In the genomic region with DNA sequence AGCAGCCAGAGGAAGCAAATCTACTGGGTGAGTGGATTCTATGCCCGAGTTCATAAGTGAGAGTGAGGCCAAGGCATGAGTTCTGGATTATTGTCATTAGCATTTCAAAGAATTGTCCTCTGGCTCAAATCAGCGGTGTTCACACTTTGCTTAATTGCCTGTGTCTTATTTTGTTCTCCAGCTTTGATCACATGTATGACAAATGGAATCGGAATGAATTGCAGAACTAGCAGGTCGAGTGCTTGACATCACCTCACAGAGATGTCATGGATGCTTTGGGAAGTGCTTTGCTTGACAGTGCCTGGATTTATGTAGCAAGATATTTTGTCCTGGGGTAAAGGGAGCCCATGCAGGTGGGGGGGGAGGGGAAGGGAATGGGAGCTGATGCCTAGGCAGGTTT, we compare ENCODE assay signal across 16 cellular contexts.
A peak's percentile ranks its signal among the peaks of the same experiment; 100 is the strongest.
DNase-seq lines count a peak whose midpoint lies in the region; ATAC-seq and TF ChIP-seq lines count a peak whose summit lies in the region.
"Had no signal": no experiment of that assay in that cellular context is flagged by ENCODE, and none has a peak within 500 bp of the region (broad histone marks: within the 10 kb centered on the region; RNA-seq: fewer than 3 reads in every experiment).

No MANE protein-coding gene starts in this region.

- no peak overlapping the region for H4K8ac ChIP-seq in mesendoderm (ENCODE audit: low read depth, low read length)

- peaks cover 2% of the 10 kb centered on the region for H3K79me1 ChIP-seq in mesendoderm (ENCODE audit: low read length)

- H3K9me2 ChIP-seq in GM23338 (ENCODE audit: insufficient read depth), result peaks cover 4% of the 10 kb centered on the region; the same call in 1 of the 2 replicates

- H3K27ac Mint-ChIP-seq in GM23338, result no peak overlapping the region
- H3K27ac Mint-ChIP-seq: CD4-positive, CD25-positive, alpha-beta regulatory T cell had no signal

- no peak overlapping the region for H3K56ac ChIP-seq in mesendoderm (ENCODE audit: low read length)

- H3K27ac ChIP-seq in GM23338 (ENCODE audit: low read depth) (0 out of 2 replicates have a peak overlapping the region, but pooled peaks have one; percentile 39), mesendoderm (ENCODE audit: low read depth, low read length) (no peak overlapping the region)
- H3K27ac ChIP-seq: 22Rv1; BLaER1 treated with 17β-estradiol and CSF1 and Interleukin-3, amounts not matched to agents 10 nM and 100 nM had no signal

- H3K23ac ChIP-seq in mesendoderm (ENCODE audit: low read length), result no peak overlapping the region

- no CpG with 5 or more reads among the region's 4 CpGs for WGBS in mesendoderm (ENCODE audit: extremely low coverage, insufficient coverage, low lambda C conversion rate)

- H3K4me2 ChIP-seq in GM23338 (no peak overlapping the region), mesendoderm (ENCODE audit: low read length) (no peak overlapping the region)
- H3K4me2 ChIP-seq: BLaER1 treated with 17β-estradiol and CSF1 and Interleukin-3, amounts not matched to agents 10 nM and 100 nM had no signal

- H3K36me3 Mint-ChIP-seq in GM23338 (ENCODE audit: low read depth), result no peaks in the 10 kb centered on the region; the same call in 2 of the 3 replicates
- H3K36me3 Mint-ChIP-seq: CD4-positive, CD25-positive, alpha-beta regulatory T cell had no signal

- H3K18ac ChIP-seq in mesendoderm (ENCODE audit: low read length), result no peak overlapping the region

- TF ChIP-seq CTCF in GM23338 (conservative IDR thresholded peaks at IDR 0.05; ENCODE audit: low read depth in 2 of 2) (no peak), epithelial cell of proximal tubule (conservative IDR thresholded peaks at IDR 0.05; ENCODE audit: low read depth, low read length) (no peak), GM10248 (IDR thresholded peaks at IDR 0.05; ENCODE audit: control extremely low read depth, extremely low read depth, low read depth, missing control alignments) (no peak)

- H3K27me3 ChIP-seq in GM23338 (ENCODE audit: insufficient read depth) (no peaks in the 10 kb centered on the region), mesendoderm (ENCODE audit: insufficient read depth, low read length, poor library complexity) (no peaks in the 10 kb centered on the region)
- H3K27me3 ChIP-seq: BLaER1 treated with 17β-estradiol and CSF1 and Interleukin-3, amounts not matched to agents 10 nM and 100 nM had no signal

- no peaks in the 10 kb centered on the region; the same call in 2 of the 3 replicates for H3K9me3 Mint-ChIP-seq in GM23338

- H3K4me3 Mint-ChIP-seq in GM23338, result no peak overlapping the region
- H3K4me3 Mint-ChIP-seq: CD4-positive, CD25-positive, alpha-beta regulatory T cell had no signal

- no peak overlapping the region for H3K4ac ChIP-seq in mesendoderm (ENCODE audit: low read depth, low read length)

- H3K4me3 ChIP-seq in GM23338 (no peak overlapping the region), epithelial cell of proximal tubule (ENCODE audit: low read depth, low read length) (no peak overlapping the region), mesendoderm (ENCODE audit: low read length) (no peak overlapping the region)
- H3K4me3 ChIP-seq: BLaER1 treated with 17β-estradiol and CSF1 and Interleukin-3, amounts not matched to agents 10 nM and 100 nM had no signal

- H4K5ac ChIP-seq in mesendoderm (ENCODE audit: low read length), result no peak overlapping the region

- H3K4me1 Mint-ChIP-seq in GM23338, result peaks cover 16% of the 10 kb centered on the region
- H3K4me1 Mint-ChIP-seq: CD4-positive, CD25-positive, alpha-beta regulatory T cell had no signal

- no peak overlapping the region for H2AFZ ChIP-seq in GM23338

- no peak overlapping the region for H3K9ac ChIP-seq in mesendoderm (ENCODE audit: low read length)
- H3K9ac ChIP-seq: BLaER1 treated with 17β-estradiol and CSF1 and Interleukin-3, amounts not matched to agents 10 nM and 100 nM had no signal

- no peaks in the 10 kb centered on the region; the same call in 1 of the 2 replicates for H3K79me2 ChIP-seq in GM23338 (replicated peaks; ENCODE audit: insufficient read depth)
- no peaks in the 10 kb centered on the region for H3K79me2 ChIP-seq in mesendoderm (ENCODE audit: control insufficient read depth, insufficient read depth, low read length)

- no peak overlapping the region for H2BK15ac ChIP-seq in mesendoderm (replicated peaks; ENCODE audit: low read depth)

- H3K4me1 ChIP-seq in GM23338 (ENCODE audit: insufficient read depth) (peaks cover 10% of the 10 kb centered on the region), mesendoderm (ENCODE audit: control insufficient read depth, low read depth, low read length) (peaks cover 2% of the 10 kb centered on the region)

- H3F3A ChIP-seq in GM23338 (replicated peaks; ENCODE audit: low read depth), result no peaks in the 10 kb centered on the region

- no peak overlapping the region for H2BK120ac ChIP-seq in mesendoderm (ENCODE audit: low read depth, low read length)

- no peak for ATAC-seq in GM23338
- ATAC-seq: HCT116, HepG2 had no signal

- H4K20me1 ChIP-seq in GM23338 (replicated peaks; ENCODE audit: insufficient read depth), result peaks cover 2% of the 10 kb centered on the region; the same call in 1 of the 2 replicates
- H4K20me1 ChIP-seq: BLaER1 treated with 17β-estradiol and CSF1 and Interleukin-3, amounts not matched to agents 10 nM and 100 nM had no signal

- CTCF ChIA-PET in GM10248 (lab: Yijun Ruan, JAX), result no interaction called here

- no peak overlapping the region for H2AK5ac ChIP-seq in mesendoderm (ENCODE audit: low read length)

- H3K36me3 ChIP-seq in GM23338 (ENCODE audit: insufficient read depth), result no peaks in the 10 kb centered on the region
- H3K36me3 ChIP-seq in mesendoderm (ENCODE audit: control insufficient read depth, insufficient read depth, low read length), result no peaks in the 10 kb centered on the region
- H3K36me3 ChIP-seq: BLaER1 treated with 17β-estradiol and CSF1 and Interleukin-3, amounts not matched to agents 10 nM and 100 nM had no signal

- DNase-seq in GM23338 (ENCODE audit: low spot score), result no peak
- DNase-seq in astrocyte of the hippocampus (ENCODE audit: low read depth, low spot score), result peak; percentile 15
- DNase-seq in epithelial cell of proximal tubule (ENCODE audit: low read depth), result peak; percentile 23
- peak; percentile 69 for DNase-seq in mesendoderm
- no peak for DNase-seq in NCI-H510A treated with DMSO at 0.1 percent for 48 hours (lab: John Stamatoyannopoulos, UW)
- DNase-seq in cerebellar nuclear complex (lab: John Stamatoyannopoulos, UW), result no peak
- DNase-seq in GM10248 (ENCODE audit: extremely low spot score), result no peak
- DNase-seq in COLO829 (ENCODE audit: low spot score), result no peak
- DNase-seq: CD4-positive, CD25-positive, alpha-beta regulatory T cell; DMS153; DMS79 treated with DMSO at 0.1 percent for 48 hours; EL had no signal

- H3K27me3 Mint-ChIP-seq in GM23338 (ENCODE audit: insufficient read depth, low read depth, poor library complexity), result no peaks in the 10 kb centered on the region

- H2BK5ac ChIP-seq in mesendoderm (ENCODE audit: low read length), result no peak overlapping the region

- POLR2A ChIA-PET in GM10248 (lab: Yijun Ruan, JAX), result no interaction called here

TF ChIP-seq in GM23338, 12 proteins besides CTCF, POLR2A, EP300 and RAD21 (continues in another document):
- no peak for TF ChIP-seq ZNF114 (CRISPR knock-in tag; IDR thresholded peaks at IDR 0.05)
- TF ChIP-seq, protein P1, sequence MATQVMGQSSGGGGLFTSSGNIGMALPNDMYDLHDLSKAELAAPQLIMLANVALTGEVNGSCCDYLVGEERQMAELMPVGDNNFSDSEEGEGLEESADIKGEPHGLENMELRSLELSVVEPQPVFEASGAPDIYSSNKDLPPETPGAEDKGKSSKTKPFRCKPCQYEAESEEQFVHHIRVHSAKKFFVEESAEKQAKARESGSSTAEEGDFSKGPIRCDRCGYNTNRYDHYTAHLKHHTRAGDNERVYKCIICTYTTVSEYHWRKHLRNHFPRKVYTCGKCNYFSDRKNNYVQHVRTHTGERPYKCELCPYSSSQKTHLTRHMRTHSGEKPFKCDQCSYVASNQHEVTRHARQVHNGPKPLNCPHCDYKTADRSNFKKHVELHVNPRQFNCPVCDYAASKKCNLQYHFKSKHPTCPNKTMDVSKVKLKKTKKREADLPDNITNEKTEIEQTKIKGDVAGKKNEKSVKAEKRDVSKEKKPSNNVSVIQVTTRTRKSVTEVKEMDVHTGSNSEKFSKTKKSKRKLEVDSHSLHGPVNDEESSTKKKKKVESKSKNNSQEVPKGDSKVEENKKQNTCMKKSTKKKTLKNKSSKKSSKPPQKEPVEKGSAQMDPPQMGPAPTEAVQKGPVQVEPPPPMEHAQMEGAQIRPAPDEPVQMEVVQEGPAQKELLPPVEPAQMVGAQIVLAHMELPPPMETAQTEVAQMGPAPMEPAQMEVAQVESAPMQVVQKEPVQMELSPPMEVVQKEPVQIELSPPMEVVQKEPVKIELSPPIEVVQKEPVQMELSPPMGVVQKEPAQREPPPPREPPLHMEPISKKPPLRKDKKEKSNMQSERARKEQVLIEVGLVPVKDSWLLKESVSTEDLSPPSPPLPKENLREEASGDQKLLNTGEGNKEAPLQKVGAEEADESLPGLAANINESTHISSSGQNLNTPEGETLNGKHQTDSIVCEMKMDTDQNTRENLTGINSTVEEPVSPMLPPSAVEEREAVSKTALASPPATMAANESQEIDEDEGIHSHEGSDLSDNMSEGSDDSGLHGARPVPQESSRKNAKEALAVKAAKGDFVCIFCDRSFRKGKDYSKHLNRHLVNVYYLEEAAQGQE (IDR thresholded peaks at IDR 0.05; ENCODE audit: unreplicated experiment), result no peak
- TF ChIP-seq ZNF331 (CRISPR knock-in tag; IDR thresholded peaks at IDR 0.05; ENCODE audit: low read depth), result no peak
- no peak for TF ChIP-seq STAT1 (IDR thresholded peaks at IDR 0.05; ENCODE audit: unreplicated experiment)
- no peak for TF ChIP-seq POLR2AphosphoS5 (IDR thresholded peaks at IDR 0.05; ENCODE audit: low read depth)
- no peak for TF ChIP-seq JUNB (IDR thresholded peaks at IDR 0.05; ENCODE audit: unreplicated experiment)
- TF ChIP-seq NANOG (IDR thresholded peaks at IDR 0.05; ENCODE audit: borderline replicate concordance), result no peak
- TF ChIP-seq EZH2phosphoT487 (IDR thresholded peaks at IDR 0.05; ENCODE audit: unreplicated experiment), result no peak
- no peak for TF ChIP-seq CREB1 (CRISPR knock-in tag; IDR thresholded peaks at IDR 0.05; ENCODE audit: low read depth)
- no peak for TF ChIP-seq EZH2 (IDR thresholded peaks at IDR 0.05; ENCODE audit: low read depth, unreplicated experiment)
- TF ChIP-seq, protein P2, sequence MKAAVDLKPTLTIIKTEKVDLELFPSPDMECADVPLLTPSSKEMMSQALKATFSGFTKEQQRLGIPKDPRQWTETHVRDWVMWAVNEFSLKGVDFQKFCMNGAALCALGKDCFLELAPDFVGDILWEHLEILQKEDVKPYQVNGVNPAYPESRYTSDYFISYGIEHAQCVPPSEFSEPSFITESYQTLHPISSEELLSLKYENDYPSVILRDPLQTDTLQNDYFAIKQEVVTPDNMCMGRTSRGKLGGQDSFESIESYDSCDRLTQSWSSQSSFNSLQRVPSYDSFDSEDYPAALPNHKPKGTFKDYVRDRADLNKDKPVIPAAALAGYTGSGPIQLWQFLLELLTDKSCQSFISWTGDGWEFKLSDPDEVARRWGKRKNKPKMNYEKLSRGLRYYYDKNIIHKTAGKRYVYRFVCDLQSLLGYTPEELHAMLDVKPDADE (IDR thresholded peaks at IDR 0.05), result no peak

Comparison
In these comparisons a context has a peak if more than half of its experiments do, and no peak if none do; other contexts are left out.
1. DNase-seq: peak in astrocyte of the hippocampus (single experiment), epithelial cell of proximal tubule (single experiment) and mesendoderm (single experiment); none in GM23338 (single experiment), NCI-H510A treated with DMSO at 0.1 percent for 48 hours (single experiment), cerebellar nuclear complex (0 of 2), GM10248 (single experiment) and COLO829 (single experiment).